In the genomic region with DNA sequence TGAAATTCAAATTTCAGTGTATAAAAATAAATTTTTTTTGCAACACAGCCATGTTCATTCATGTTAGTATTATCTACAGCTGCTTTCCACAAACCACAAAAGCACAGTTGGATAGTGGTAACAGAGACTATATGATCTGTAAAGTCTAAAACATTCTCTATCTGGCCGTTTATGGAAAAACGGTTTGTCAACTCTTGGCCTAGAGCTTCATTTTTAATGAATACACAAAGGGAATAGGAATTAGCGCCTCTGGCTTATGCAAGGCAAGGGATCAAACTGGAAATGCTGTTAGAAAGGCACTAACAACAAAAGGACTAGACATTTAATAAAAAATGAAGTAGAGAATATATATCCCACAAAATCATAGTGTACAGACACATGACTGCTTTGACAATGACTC, we compare ENCODE assay signal across 15 cellular contexts.
"Had no signal": no experiment of that assay in that cellular context is flagged by ENCODE, and none has a peak within 500 bp of the region (broad histone marks: within the 10 kb centered on the region; RNA-seq: fewer than 3 reads in every experiment).

No MANE protein-coding gene starts in this region.

- H3K9me3 ChIP-seq: lower lobe of right lung, ovary, thyroid gland had no signal

- H3K4me3 Mint-ChIP-seq: activated CD4-positive, alpha-beta memory T cell treated with anti-CD3 and anti-CD28 coated beads for 36 hours; activated CD4-positive, alpha-beta T cell treated with anti-CD3 and anti-CD28 coated beads for 36 hours; activated naive CD8-positive, alpha-beta T cell treated with anti-CD3 and anti-CD28 coated beads for 36 hours; activated T-helper 1 cell treated with anti-CD3 and anti-CD28 coated beads, Interleukin-12 subunit alpha, Interleukin-12 subunit beta, Interleukin-2, Interleukin-4 antibody, amounts not matched to agents 30 ng/mL and 10 ng/mL and 1 ng/mL, durations not matched to agents 14 hours and 24 hours and 36 hours; naive thymus-derived CD4-positive, alpha-beta T cell; stimulated activated memory B cell treated with anti-CD40 and anti-IgM and Interleukin-4, amounts not matched to agents 10 μg/mL and 1 μg/mL and 100 μg/mL, for 72 hours had no signal

- H3K4me3 ChIP-seq: lower lobe of right lung, ovary, spleen, thyroid gland had no signal

- H3K27ac Mint-ChIP-seq: activated CD4-positive, alpha-beta memory T cell treated with anti-CD3 and anti-CD28 coated beads for 36 hours; activated CD4-positive, alpha-beta T cell treated with anti-CD3 and anti-CD28 coated beads for 36 hours; activated naive CD8-positive, alpha-beta T cell treated with anti-CD3 and anti-CD28 coated beads for 36 hours; activated T-helper 1 cell treated with anti-CD3 and anti-CD28 coated beads, Interleukin-12 subunit alpha, Interleukin-12 subunit beta, Interleukin-2, Interleukin-4 antibody, amounts not matched to agents 30 ng/mL and 10 ng/mL and 1 ng/mL, durations not matched to agents 14 hours and 24 hours and 36 hours; naive thymus-derived CD4-positive, alpha-beta T cell; stimulated activated memory B cell treated with anti-CD40 and anti-IgM and Interleukin-4, amounts not matched to agents 10 μg/mL and 1 μg/mL and 100 μg/mL, for 72 hours had no signal

- H3K27ac ChIP-seq: lower lobe of right lung, ovary, spleen, thyroid gland had no signal

- H3K4me1 ChIP-seq: lower lobe of right lung, spleen, thyroid gland had no signal

- ATAC-seq: activated CD4-positive, alpha-beta T cell treated with anti-CD3 and anti-CD28 coated beads for 36 hours; lower lobe of right lung; naive thymus-derived CD4-positive, alpha-beta T cell; sciatic nerve; stimulated activated memory B cell treated with anti-CD40 and anti-IgM and Interleukin-4, amounts not matched to agents 10 μg/mL and 1 μg/mL and 100 μg/mL, for 72 hours had no signal

- H3K27me3 ChIP-seq: ovary, spleen, thyroid gland had no signal

- DNase-seq: activated CD4-positive, alpha-beta memory T cell treated with anti-CD3 and anti-CD28 coated beads for 36 hours; activated CD4-positive, alpha-beta T cell treated with anti-CD3 and anti-CD28 coated beads for 36 hours; activated naive CD8-positive, alpha-beta T cell treated with anti-CD3 and anti-CD28 coated beads for 36 hours; activated T-cell treated with anti-CD3 and anti-CD28 coated beads for 4 hours; amniotic stem cell; erythroblast; lower lobe of right lung; naive thymus-derived CD4-positive, alpha-beta T cell; ovary; spleen; stimulated activated CD4-positive, alpha-beta T cell treated with anti-CD3 and anti-CD28 coated beads, Interleukin-4, amount 100 ng/mL, for 4 hours; thyroid gland had no signal

- H3K36me3 ChIP-seq: lower lobe of right lung, ovary, spleen, thyroid gland had no signal

- H3K27me3 Mint-ChIP-seq: activated CD4-positive, alpha-beta memory T cell treated with anti-CD3 and anti-CD28 coated beads for 36 hours; activated CD4-positive, alpha-beta T cell treated with anti-CD3 and anti-CD28 coated beads for 36 hours; activated naive CD8-positive, alpha-beta T cell treated with anti-CD3 and anti-CD28 coated beads for 36 hours; naive thymus-derived CD4-positive, alpha-beta T cell; stimulated activated memory B cell treated with anti-CD40 and anti-IgM and Interleukin-4, amounts not matched to agents 10 μg/mL and 1 μg/mL and 100 μg/mL, for 72 hours had no signal

- H3K4me1 Mint-ChIP-seq: activated CD4-positive, alpha-beta T cell treated with anti-CD3 and anti-CD28 coated beads for 36 hours had no signal
